In genomic region chr3:72070005-72070404, GRCh38 we compare ENCODE assay signal across 22 cellular contexts.
"Had no signal": no experiment of that assay in that cellular context is flagged by ENCODE, and none has a peak within 500 bp of the region (broad histone marks: within the 10 kb centered on the region; RNA-seq: fewer than 3 reads in every experiment).

No MANE protein-coding gene starts in this region.

- H3K36me3 ChIP-seq: neural progenitor cell, sigmoid colon, spleen, tibial nerve, upper lobe of left lung had no signal

- H3K9me3 ChIP-seq: testis had no signal

- H3K4me1 Mint-ChIP-seq: memory B cell; mesothelial cell of epicardium; nephron; stimulated activated memory B cell treated with anti-CD40 and anti-IgM and Interleukin-4, amounts not matched to agents 10 μg/mL and 1 μg/mL and 100 μg/mL, for 72 hours had no signal

- H3K27ac ChIP-seq: dorsolateral prefrontal cortex, neural progenitor cell, parathyroid adenoma, sigmoid colon, spleen, testis, tibial nerve, upper lobe of left lung had no signal

- H3K4me3 Mint-ChIP-seq: memory B cell; mesothelial cell of epicardium; naive thymus-derived CD4-positive, alpha-beta T cell; nephron; neural progenitor cell; stimulated activated memory B cell treated with anti-CD40 and anti-IgM and Interleukin-4, amounts not matched to agents 10 μg/mL and 1 μg/mL and 100 μg/mL, for 72 hours had no signal

- H3K4me3 ChIP-seq: dorsolateral prefrontal cortex, lung, neural progenitor cell, sigmoid colon, spleen, testis, tibial nerve, upper lobe of left lung had no signal

- DNase-seq: dorsolateral prefrontal cortex; effector CD4-positive, alpha-beta T cell; hypothalamus; naive thymus-derived CD4-positive, alpha-beta T cell; right cardiac atrium; sigmoid colon; spleen; stimulated activated CD4-positive, alpha-beta T cell treated with anti-CD3 and anti-CD28 coated beads, Interleukin-4, amount 100 ng/mL, for 4 hours; stimulated activated naive CD8-positive, alpha-beta T cell treated with anti-CD3 and anti-CD28 coated beads, Interleukin-15, Interleukin-2, amounts not matched to agents 100 U/mL and 50 U/mL, for 24 hours; substantia nigra; testis; upper lobe of left lung had no signal

- ATAC-seq: left lobe of liver; naive thymus-derived CD4-positive, alpha-beta T cell; right cardiac atrium; stimulated activated memory B cell treated with anti-CD40 and anti-IgM and Interleukin-4, amounts not matched to agents 10 μg/mL and 1 μg/mL and 100 μg/mL, for 72 hours; stimulated activated naive CD8-positive, alpha-beta T cell treated with anti-CD3 and anti-CD28 coated beads, Interleukin-15, Interleukin-2, amounts not matched to agents 100 U/mL and 50 U/mL, for 24 hours had no signal

- H3K27ac Mint-ChIP-seq: memory B cell; mesothelial cell of epicardium; nephron; neural progenitor cell; progenitor cell of endocrine pancreas; stimulated activated memory B cell treated with anti-CD40 and anti-IgM and Interleukin-4, amounts not matched to agents 10 μg/mL and 1 μg/mL and 100 μg/mL, for 72 hours had no signal

- H3K36me3 Mint-ChIP-seq: memory B cell; mesothelial cell of epicardium; neural progenitor cell; stimulated activated memory B cell treated with anti-CD40 and anti-IgM and Interleukin-4, amounts not matched to agents 10 μg/mL and 1 μg/mL and 100 μg/mL, for 72 hours had no signal

- H3K27me3 ChIP-seq: dorsolateral prefrontal cortex, neural progenitor cell, sigmoid colon, testis, tibial nerve, upper lobe of left lung had no signal
